8 cellular contexts compared by ENCODE assay signal in the genomic region with DNA sequence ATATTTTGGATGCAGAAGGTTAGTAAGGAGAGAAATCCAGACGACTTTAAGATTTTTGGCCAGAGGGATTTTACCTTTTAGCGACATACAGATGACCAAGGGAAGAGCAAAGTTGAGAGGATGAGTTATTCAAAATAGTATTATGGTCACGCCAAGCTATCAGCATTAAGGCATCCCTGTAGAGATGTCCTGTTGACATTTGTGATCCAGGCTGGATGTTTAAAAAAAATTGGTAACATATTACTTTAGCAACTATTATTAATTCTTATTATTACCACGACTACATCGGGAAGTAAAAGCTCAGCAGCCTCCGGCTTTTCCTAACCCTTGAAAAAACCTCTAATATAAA. TPM values are rescaled to one million over a fixed set of nuclear protein-coding genes. Genes with fewer than 3 reads are reported as not detected.
DNase-seq lines count a peak whose midpoint lies in the region; ATAC-seq and TF ChIP-seq lines count a peak whose summit lies in the region.

No MANE protein-coding gene starts in this region.

- H3K9me2 ChIP-seq in Loucy (replicated peaks; ENCODE audit: low read depth, low read length), result no peaks in the 10 kb centered on the region

- H2AFZ ChIP-seq in Loucy (ENCODE audit: low read length), result peak overlapping the region; percentile 98

- H3K4me3 ChIP-seq in GM12865 (ENCODE audit: low read depth, low read length) (peak overlapping the region; percentile 71), Loucy (ENCODE audit: low read length, poor library complexity, severe bottlenecking) (peak overlapping the region; percentile 88), epithelial cell of esophagus (ENCODE audit: low read length) (peak overlapping the region; percentile 33), gastrocnemius medialis (peak overlapping the region; percentile 73 to 95 (median 90))

- H3K9me3 ChIP-seq in Loucy (ENCODE audit: insufficient read depth, low read depth, low read length) (no peaks in the 10 kb centered on the region), gastrocnemius medialis (no peaks in the 10 kb centered on the region)

- H4K20me1 ChIP-seq in Loucy (ENCODE audit: insufficient read depth, low read length, poor library complexity, severe bottlenecking), result peaks cover 22% of the 10 kb centered on the region

- ATAC-seq in GM21786 (IDR thresholded peaks at IDR 0.05; ENCODE audit: unreplicated experiment) (peak; percentile 14), gastrocnemius medialis (no peak)

- no peak for TF ChIP-seq POLR2A in gastrocnemius medialis (IDR thresholded peaks at IDR 0.05)

- peak overlapping the region; percentile 91 for H3K9ac ChIP-seq in Loucy (ENCODE audit: low read depth, low read length, poor library complexity, severe bottlenecking)

- in situ Hi-C loops in gastrocnemius medialis (cut with MboI; ENCODE audit: low sequenced_read_pairs in 4 of 4), result loop anchor here in 1 of 4 donors (25.0 kb wide), 2 partner anchors 887 to 938 kb away; partner anchors contain the start of gene PAPSS1

- H3K4me1 ChIP-seq in Loucy (ENCODE audit: insufficient read depth, low read length, poor library complexity, severe bottlenecking) (peaks cover 27% of the 10 kb centered on the region), gastrocnemius medialis (peaks cover 14 to 21% of the 10 kb centered on the region in 2 donors)

- peak overlapping the region in 3 of 4 donors; percentile 88 to 90 (median 88) for H3K27ac ChIP-seq in gastrocnemius medialis

- TF ChIP-seq CTCF in GM12865 (IDR thresholded peaks at IDR 0.05; ENCODE audit: insufficient read depth, low read depth, low read length, missing control alignments) (no peak), Loucy (conservative IDR thresholded peaks at IDR 0.05; ENCODE audit: low read length) (no peak; the same call in 1 of the 2 replicates), epithelial cell of esophagus (IDR thresholded peaks at IDR 0.05; ENCODE audit: insufficient read depth, low read depth, low read length, missing control alignments) (no peak), gastrocnemius medialis (IDR thresholded peaks at IDR 0.05 in 4 of 5, conservative IDR thresholded peaks at IDR 0.05 in 1 of 5) (no peak)

- intact Hi-C loops in gastrocnemius medialis (cut with DNase I; ENCODE audit: low total_unique reads), result loop anchor here (1.0 kb wide), 1 partner anchor 30 kb away; the partner anchor contains the start of gene RPL34

- DNase-seq in GM12865 (ENCODE audit: low read depth) (no peak), epithelial cell of esophagus (ENCODE audit: low read depth) (no peak), gastrocnemius medialis (no peak), AML-193 (lab: John Stamatoyannopoulos, UW) (no peak), HPDE6-E6E7 (ENCODE audit: extremely low spot score) (no peak), ureter (ENCODE audit: low spot score) (no peak)

- peaks cover 44% of the 10 kb centered on the region for H3K79me2 ChIP-seq in Loucy (ENCODE audit: insufficient read depth, low read length)

- H3K36me3 ChIP-seq in Loucy (ENCODE audit: insufficient read depth, low read length) (no peaks in the 10 kb centered on the region), gastrocnemius medialis (no peaks in the 10 kb centered on the region)

- 0 out of 2 replicates have a peak, but pooled peaks cover 4% of the 10 kb centered on the region for H3F3A ChIP-seq in Loucy (ENCODE audit: low read depth)

- peak overlapping the region; percentile 87 for H3K4me2 ChIP-seq in Loucy (ENCODE audit: low read depth, low read length, poor library complexity, severe bottlenecking)

- H3K27me3 ChIP-seq in Loucy (ENCODE audit: insufficient read depth, low read length, poor library complexity, severe bottlenecking) (no peaks in the 10 kb centered on the region), gastrocnemius medialis (no peaks in the 10 kb centered on the region)

RNA-seq across cellular contexts. Expression of gene OSTC, which starts 0.6 kb away (rescaled TPM):
- total RNA-seq in gastrocnemius medialis (10 to 100 TPM; 15.5 to 25.0 (median 23.2) TPM), ureter (70.9 TPM)

RNA-seq across cellular contexts. Expression of gene RPL34, which starts 29.5 kb away (rescaled TPM):
- total RNA-seq in gastrocnemius medialis (100 to 1,000 TPM; 419 to 608 (median 540) TPM), ureter (1,479 TPM)

Comparison
In these comparisons a context has a peak if more than half of its experiments do, and no peak if none do; other contexts are left out.
1. H3K4me3 ChIP-seq: peak in every context shown above with its lines; median percentile 90 in gastrocnemius medialis; 88 in Loucy; 71 in GM12865; 33 in epithelial cell of esophagus.